In the genomic region with DNA sequence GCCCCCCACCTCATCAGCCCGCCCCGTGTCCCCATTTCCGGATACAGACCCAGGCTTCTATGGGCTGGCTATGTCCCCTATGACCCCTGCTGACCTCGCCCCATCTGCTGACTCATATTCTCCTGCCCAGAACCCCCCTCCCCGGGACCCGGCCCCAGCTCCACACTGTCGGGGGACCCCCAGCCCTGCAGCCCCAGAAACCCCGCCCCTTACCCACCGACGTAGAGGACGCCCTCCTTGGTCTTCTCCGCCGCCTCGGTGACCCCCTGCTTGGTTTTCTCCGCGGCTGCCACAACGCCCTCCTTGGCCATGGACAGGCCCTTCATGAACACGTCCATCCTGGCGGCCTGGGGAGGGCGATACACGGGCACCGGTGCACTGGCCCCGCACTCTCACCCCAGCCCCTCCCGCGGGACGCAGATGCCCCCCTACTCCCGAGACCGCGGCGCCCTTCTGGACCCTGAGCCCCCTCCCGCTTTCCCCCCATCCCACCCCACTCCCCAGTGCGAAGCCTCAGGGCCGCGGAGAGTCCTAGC, we compare ENCODE assay signal across 15 cellular contexts. TPM values are rescaled to one million over a fixed set of nuclear protein-coding genes. Genes with fewer than 3 reads are reported as not detected.
DNase-seq lines count a peak whose midpoint lies in the region; ATAC-seq and TF ChIP-seq lines count a peak whose summit lies in the region.
"Had no signal": no experiment of that assay in that cellular context is flagged by ENCODE, and none has a peak within 500 bp of the region (broad histone marks: within the 10 kb centered on the region; RNA-seq: fewer than 3 reads in every experiment).

No MANE protein-coding gene starts in this region.

- no peaks in the 10 kb centered on the region for H3K9me3 Mint-ChIP-seq in IgD-negative memory B cell
- H3K9me3 Mint-ChIP-seq in naive thymus-derived CD4-positive, alpha-beta T cell, result peaks cover 0 to 5% (median 0%) of the 10 kb centered on the region in 11 donors
- H3K9me3 Mint-ChIP-seq: activated T-cell treated with anti-CD3 and anti-CD28 coated beads, Interleukin-2, amount 50 U/mL, for 4 hours had no signal

- intact Hi-C loops in naive thymus-derived CD4-positive, alpha-beta T cell (cut with micrococcal nuclease), result no loop called here
- intact Hi-C loops in heart left ventricle (cut with DNase I), result no loop called here

- H3K4me1 ChIP-seq in BE2C (no peaks in the 10 kb centered on the region), ectodermal cell (ENCODE audit: control insufficient read depth, insufficient read depth, low read length) (peaks cover 28% of the 10 kb centered on the region), heart left ventricle (peaks cover 0 to 18% (median 10%) of the 10 kb centered on the region in 12 donors)
- H3K4me1 ChIP-seq in naive thymus-derived CD4-positive, alpha-beta T cell (ENCODE audit: control insufficient read depth in 2 of 2, insufficient read depth in 2 of 2, low read length in 2 of 2), result peaks cover 8 to 15% of the 10 kb centered on the region in 2 donors
- H3K4me1 ChIP-seq: prostate gland had no signal

- no peak for TF ChIP-seq POLR2A in heart left ventricle (IDR thresholded peaks at IDR 0.05)

- H3K27ac ChIP-seq in ectodermal cell (ENCODE audit: insufficient read depth, low read depth, low read length, poor library complexity, severe bottlenecking) (no peak overlapping the region), heart left ventricle (no peak overlapping the region)
- no peak overlapping the region for H3K27ac ChIP-seq in naive thymus-derived CD4-positive, alpha-beta T cell (ENCODE audit: low read depth, low read length)
- H3K27ac ChIP-seq: prostate gland had no signal

- POLR2A ChIA-PET in naive thymus-derived CD4-positive, alpha-beta T cell (lab: Charles Lee), result interaction anchor here (0.6 kb wide), 1 partner anchor 214 kb away, joined by 6 read pairs; no protein-coding TSS in a partner anchor

- peak overlapping the region in 1 of 3 donors; percentile 80 for H3K27ac Mint-ChIP-seq in IgD-negative memory B cell
- H3K27ac Mint-ChIP-seq in naive thymus-derived CD4-positive, alpha-beta T cell, result no peak overlapping the region

- DNase-seq in BE2C (no peak), cortex of kidney (lab: John Stamatoyannopoulos, UW) (no peak), heart left ventricle (no peak), superior temporal gyrus (ENCODE audit: extremely low spot score) (no peak)
- no peak for DNase-seq in naive thymus-derived CD4-positive, alpha-beta T cell
- DNase-seq: activated T-cell treated with anti-CD3 and anti-CD28 coated beads, Interleukin-2, amount 50 U/mL, for 4 hours; AML-193; NCI-H2171; stimulated activated CD4-positive, alpha-beta T cell treated with anti-CD3 and anti-CD28 coated beads, Interleukin-4, amount 100 ng/mL, for 24 hours; stimulated activated naive CD4-positive, alpha-beta T cell had no signal

- peaks cover 34% of the 10 kb centered on the region for H3K27me3 Mint-ChIP-seq in IgD-negative memory B cell
- H3K27me3 Mint-ChIP-seq in naive thymus-derived CD4-positive, alpha-beta T cell, result peaks cover 50 to 82% (median 67%) of the 10 kb centered on the region in 5 donors

- no peak for ATAC-seq in naive thymus-derived CD4-positive, alpha-beta T cell
- ATAC-seq in GM19467 (IDR thresholded peaks at IDR 0.05; ENCODE audit: unreplicated experiment) (no peak), heart left ventricle (no peak)

- CTCF ChIA-PET in naive thymus-derived CD4-positive, alpha-beta T cell (lab: Charles Lee), result interaction anchor here (0.8 kb wide), 1 partner anchor 25 kb away, joined by 3 read pairs; no protein-coding TSS in a partner anchor

- H3K27me3 ChIP-seq in BE2C (peaks cover 8% of the 10 kb centered on the region), ectodermal cell (ENCODE audit: control insufficient read depth, insufficient read depth, low read length, poor library complexity, severe bottlenecking) (peaks cover 73% of the 10 kb centered on the region), heart left ventricle (peaks cover 26 to 97% (median 61%) of the 10 kb centered on the region in 9 donors)
- peaks cover 4 to 21% of the 10 kb centered on the region in 2 donors for H3K27me3 ChIP-seq in naive thymus-derived CD4-positive, alpha-beta T cell (ENCODE audit: control insufficient read depth in 2 of 2, insufficient read depth in 2 of 2, low read length in 2 of 2)

- H3K4me3 Mint-ChIP-seq in IgD-negative memory B cell, result peak overlapping the region; percentile 25 to 76 (median 46)
- peak overlapping the region in 8 of 10 donors; percentile 26 to 68 (median 58) for H3K4me3 Mint-ChIP-seq in naive thymus-derived CD4-positive, alpha-beta T cell

- WGBS in ectodermal cell, 2 experiments, result 5% methylated on average over 34 of the region's 34 CpGs
- 5 to 13% (median 8%) methylated on average over 21 to 34 of the region's 34 CpGs for WGBS in heart left ventricle, 4 donors

- no peaks in the 10 kb centered on the region for H3K9me3 ChIP-seq in BE2C
- no peaks in the 10 kb centered on the region for H3K9me3 ChIP-seq in ectodermal cell (ENCODE audit: control insufficient read depth, low read length)
- H3K9me3 ChIP-seq in naive thymus-derived CD4-positive, alpha-beta T cell (ENCODE audit: control insufficient read depth in 2 of 3, low read length in 3 of 3), result no peaks in the 10 kb centered on the region
- no peaks in the 10 kb centered on the region for H3K9me3 ChIP-seq in heart left ventricle
- H3K9me3 ChIP-seq: prostate gland had no signal

- no peak for TF ChIP-seq CTCF in BE2C (IDR thresholded peaks at IDR 0.05; ENCODE audit: low read depth, low read length)
- TF ChIP-seq CTCF in heart left ventricle (IDR thresholded peaks at IDR 0.05), result no peak

- H3K36me3 ChIP-seq in BE2C (no peaks in the 10 kb centered on the region), ectodermal cell (ENCODE audit: control insufficient read depth, insufficient read depth, low read length) (no peaks in the 10 kb centered on the region), heart left ventricle (no peaks in the 10 kb centered on the region)
- H3K36me3 ChIP-seq in naive thymus-derived CD4-positive, alpha-beta T cell (ENCODE audit: control insufficient read depth in 2 of 3, insufficient read depth in 3 of 3, low read length in 3 of 3), result no peaks in the 10 kb centered on the region
- H3K36me3 ChIP-seq: prostate gland had no signal

- H3K4me3 ChIP-seq in BE2C (ENCODE audit: low read depth, low read length) (peak overlapping the region; percentile 57), ectodermal cell (ENCODE audit: insufficient read depth, low read depth, low read length) (peak overlapping the region; percentile 44), heart left ventricle (peak overlapping the region in 4 of 12 donors; percentile 17 to 47 (median 32))
- no peak overlapping the region for H3K4me3 ChIP-seq in naive thymus-derived CD4-positive, alpha-beta T cell (ENCODE audit: low read length)

- no peaks in the 10 kb centered on the region for H3K36me3 Mint-ChIP-seq in IgD-negative memory B cell
- peaks cover 0 to 7% (median 3%) of the 10 kb centered on the region in 5 donors for H3K36me3 Mint-ChIP-seq in naive thymus-derived CD4-positive, alpha-beta T cell

- H3K4me1 Mint-ChIP-seq in IgD-negative memory B cell, result peaks cover 18 to 28% (median 21%) of the 10 kb centered on the region in 3 donors
- H3K4me1 Mint-ChIP-seq in naive thymus-derived CD4-positive, alpha-beta T cell, result peaks cover 7 to 15% (median 11%) of the 10 kb centered on the region in 7 donors

RNA-seq across cellular contexts. Expression of a gene that starts 0.9 kb away (rescaled TPM):
- polyA plus RNA-seq in BE2C (2012; ENCODE audit: insufficient read depth, insufficient read length, low read depth), result 4.1 TPM
- not detected for polyA plus RNA-seq in IgD-negative memory B cell
- 0.56 TPM for polyA plus RNA-seq in ectodermal cell (2013, experiment 1 of 4)
- 1.0 TPM for polyA plus RNA-seq in ectodermal cell (2013, experiment 2 of 4)
- polyA plus RNA-seq in ectodermal cell (2013, experiment 3 of 4), result 0.59 TPM
- 0.36 TPM for polyA plus RNA-seq in ectodermal cell (2013, experiment 4 of 4)
- not detected for total RNA-seq in naive thymus-derived CD4-positive, alpha-beta T cell
- polyA plus RNA-seq in naive thymus-derived CD4-positive, alpha-beta T cell, result not detected
- under 1 TPM in 1 of 9 donors, not detected in 8; 0.23 TPM for total RNA-seq in heart left ventricle
- polyA plus RNA-seq in heart left ventricle, result not detected
- total RNA-seq: activated T-cell treated with anti-CD3 and anti-CD28 coated beads, Interleukin-2, amount 50 U/mL, for 4 hours; prostate gland had no signal

RNA-seq across cellular contexts. Expression of a gene that starts 1.1 kb away (rescaled TPM):
- polyA plus RNA-seq in BE2C (2012; ENCODE audit: insufficient read depth, insufficient read length, low read depth), result not detected
- polyA plus RNA-seq in IgD-negative memory B cell (not detected), heart left ventricle (not detected)
- not detected for polyA plus RNA-seq in ectodermal cell (2013, experiment 1 of 4)
- 0.18 TPM for polyA plus RNA-seq in ectodermal cell (2013, experiment 2 of 4)
- polyA plus RNA-seq in ectodermal cell (2013, experiment 3 of 4), result not detected
- polyA plus RNA-seq in ectodermal cell (2013, experiment 4 of 4), result not detected
- total RNA-seq in naive thymus-derived CD4-positive, alpha-beta T cell, result not detected
- not detected for polyA plus RNA-seq in naive thymus-derived CD4-positive, alpha-beta T cell
- not detected for total RNA-seq in heart left ventricle
- total RNA-seq: activated T-cell treated with anti-CD3 and anti-CD28 coated beads, Interleukin-2, amount 50 U/mL, for 4 hours; Daoy had no signal

RNA-seq across cellular contexts. Expression of a gene that starts 17.9 kb away (rescaled TPM):
- 26.0 TPM for polyA plus RNA-seq in BE2C (2012; ENCODE audit: insufficient read depth, insufficient read length, low read depth)
- polyA plus RNA-seq in IgD-negative memory B cell, result 19.5 TPM
- polyA plus RNA-seq in ectodermal cell (2013, experiment 1 of 4), result 34.7 TPM
- 36.1 TPM for polyA plus RNA-seq in ectodermal cell (2013, experiment 2 of 4)
- polyA plus RNA-seq in ectodermal cell (2013, experiment 3 of 4), result 28.0 TPM
- polyA plus RNA-seq in ectodermal cell (2013, experiment 4 of 4), result 35.8 TPM
- 10 to 100 TPM; 16.6 to 47.6 (median 21.1) TPM for total RNA-seq in naive thymus-derived CD4-positive, alpha-beta T cell
- 10 to 100 TPM; 16.5 to 19.3 TPM for polyA plus RNA-seq in naive thymus-derived CD4-positive, alpha-beta T cell
- total RNA-seq in heart left ventricle, result 10 to 100 TPM; 22.2 to 53.1 (median 30.9) TPM
- 10 to 100 TPM; 15.4 to 59.3 TPM for polyA plus RNA-seq in heart left ventricle

RNA-seq across cellular contexts. Expression of a gene that starts 19.4 kb away (rescaled TPM):
- polyA plus RNA-seq in BE2C (2012; ENCODE audit: insufficient read depth, insufficient read length, low read depth), result 10.1 TPM
- polyA plus RNA-seq in IgD-negative memory B cell (0.35 TPM), heart left ventricle (under 1 TPM; 0.15 to 0.36 TPM)
- polyA plus RNA-seq in ectodermal cell (2013, experiment 1 of 4), result 6.6 TPM
- polyA plus RNA-seq in ectodermal cell (2013, experiment 2 of 4), result 6.3 TPM
- polyA plus RNA-seq in ectodermal cell (2013, experiment 3 of 4), result 4.5 TPM
- 4.3 TPM for polyA plus RNA-seq in ectodermal cell (2013, experiment 4 of 4)
- 1 to 10 TPM in 1 of 5 experiments, under 1 TPM in 3, not detected in 1; 0.08 to 2.3 (median 0.32) TPM for total RNA-seq in naive thymus-derived CD4-positive, alpha-beta T cell
- not detected for polyA plus RNA-seq in naive thymus-derived CD4-positive, alpha-beta T cell
- total RNA-seq in heart left ventricle, result 1 to 10 TPM in 1 of 9 donors, under 1 TPM in 8; 0.25 to 1.9 (median 0.48) TPM
